ENCODE assay signal across 28 cellular contexts in the genomic region with DNA sequence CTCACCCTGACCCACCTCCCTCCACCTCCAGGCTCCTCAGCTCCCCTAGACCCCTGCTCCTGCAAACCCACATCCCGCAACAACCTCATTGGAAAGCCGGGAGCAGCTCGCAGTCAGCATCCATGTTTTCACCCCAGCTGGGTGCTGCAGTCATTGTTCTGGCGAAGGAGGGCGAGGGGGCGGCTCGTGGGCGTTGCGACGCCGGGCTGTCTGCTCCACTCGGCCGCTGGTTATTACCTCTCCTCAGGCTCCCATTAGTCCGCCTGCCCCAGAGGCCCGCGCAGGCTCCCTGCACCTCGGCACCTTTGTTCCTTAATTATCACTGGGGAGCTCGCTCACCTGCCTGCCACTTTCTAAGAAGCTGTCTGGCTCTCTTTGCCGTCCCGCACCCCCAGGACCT. TPM values are rescaled to one million over a fixed set of nuclear protein-coding genes. Genes with fewer than 3 reads are reported as not detected.
A peak's percentile ranks its signal among the peaks of the same experiment; 100 is the strongest.
DNase-seq lines count a peak whose midpoint lies in the region; ATAC-seq lines count a peak whose summit lies in the region.
"Had no signal": no experiment of that assay in that cellular context is flagged by ENCODE, and none has a peak within 500 bp of the region (broad histone marks: within the 10 kb centered on the region; RNA-seq: fewer than 3 reads in every experiment).

No MANE protein-coding gene starts in this region.

- ATAC-seq in GM18517 (IDR thresholded peaks at IDR 0.05; ENCODE audit: unreplicated experiment), result no peak
- ATAC-seq in HG03342 (IDR thresholded peaks at IDR 0.05; ENCODE audit: unreplicated experiment), result no peak
- ATAC-seq: GM12878, Right ventricle myocardium inferior had no signal

- no peaks in the 10 kb centered on the region; the same call in 1 of the 2 replicates for H3K27me3 ChIP-seq in H7 (ENCODE audit: control insufficient read depth, insufficient read depth, low read length)

- DNase-seq in H7 (peak; percentile 85), NCI-H1417 (lab: John Stamatoyannopoulos, UW) (peak in 2 of 3 experiments; percentile 88 to 95), SK-N-DZ (ENCODE audit: low spot score) (peak; percentile 47), left kidney (ENCODE audit: low read depth, low spot score) (peak; percentile 76), SHP77 (lab: John Stamatoyannopoulos, UW) (no peak), AG08395 (ENCODE audit: low spot score) (no peak)
- DNase-seq: activated CD4-positive, alpha-beta T cell treated with anti-CD3 and anti-CD28 coated beads, Interleukin-2, amount 50 U/mL, for 1 hour; activated CD8-positive, alpha-beta memory T cell treated with anti-CD3 and anti-CD28 coated beads, Interleukin-2, amount 50 U/mL, for 4 hours; activated naive CD8-positive, alpha-beta T cell treated with anti-CD3 and anti-CD28 coated beads, Interleukin-2, amount 10 ng/mL, durations not matched to agents 7 days and 5 days; brain microvascular endothelial cell; CD4-positive, alpha-beta T cell; NCI-H1930; NCI-H526; spleen; stimulated activated CD4-positive, alpha-beta T cell treated with anti-CD3 and anti-CD28 coated beads, Interleukin-4, amount 100 ng/mL, for 24 hours; tibial artery had no signal

- H3K36me3 ChIP-seq in H7 (replicated peaks; ENCODE audit: control insufficient read depth, insufficient read depth, low read length), result no peaks in the 10 kb centered on the region
- H3K36me3 ChIP-seq: brain microvascular endothelial cell, HAP-1, neutrophil, spleen, tibial artery had no signal

- H3K4me3 ChIP-seq in H7 (ENCODE audit: insufficient read depth, low read depth, low read length), result no peak overlapping the region
- H3K4me3 ChIP-seq: GM12878, HAP-1, spleen, tibial artery had no signal

RNA-seq across cellular contexts. Expression of gene DLX4, which starts 24.5 kb away (rescaled TPM):
- total RNA-seq in H7 (2014; rRNA removed; shearing (Covaris generic)), result 1.0 and 1.1 TPM in 2 replicates
- 0.17 TPM in 1 of 2 replicates, not detected in the other for polyA plus RNA-seq in SK-N-DZ (2014; cell fraction: cytosol; rRNA removed)
- polyA plus RNA-seq in SK-N-DZ (2014; cell fraction: nucleus; rRNA removed), result 0.84 and 1.9 TPM in 2 replicates
- total RNA-seq: activated T-helper 2 cell treated with anti-CD3 and anti-CD28 coated beads, Interferon-gamma antibody, Interleukin-2, Interleukin-4, amounts not matched to agents 10 μg/mL and 5 μg/mL and 100 μg/mL, durations not matched to agents 14 hours and 24 hours and 36 hours; fibroblast of lung; mucosa of gallbladder; Right ventricle myocardium inferior; T-helper 1 cell treated with Interleukin-12 subunit alpha and Interleukin-12 subunit beta and Interleukin-4 antibody, amounts not matched to agents 30 ng/mL and 1 ng/mL, for 36 hours had no signal
- polyA plus RNA-seq: fibroblast of lung had no signal

RNA-seq across cellular contexts. Expression of gene DLX3, which starts 50.6 kb away (rescaled TPM):
- total RNA-seq in H7 (2014; rRNA removed; shearing (Covaris generic)), result not detected in 2 replicates
- not detected in 2 replicates for polyA plus RNA-seq in SK-N-DZ (2014; cell fraction: cytosol; rRNA removed)
- polyA plus RNA-seq in SK-N-DZ (2014; cell fraction: nucleus; rRNA removed), result not detected in 2 replicates
- total RNA-seq: activated naive CD8-positive, alpha-beta T cell treated with anti-CD3 and anti-CD28 coated beads, Interleukin-2, amount 10 ng/mL, durations not matched to agents 7 days and 5 days; activated T-helper 2 cell treated with anti-CD3 and anti-CD28 coated beads, Interferon-gamma antibody, Interleukin-2, Interleukin-4, amounts not matched to agents 10 μg/mL and 5 μg/mL and 100 μg/mL, durations not matched to agents 14 hours and 24 hours and 36 hours; CD4-positive, alpha-beta T cell; fibroblast of lung; GM12878; OCI-LY7; Right ventricle myocardium inferior; spleen; T-helper 1 cell treated with Interleukin-12 subunit alpha and Interleukin-12 subunit beta and Interleukin-4 antibody, amounts not matched to agents 30 ng/mL and 1 ng/mL, for 36 hours had no signal
- polyA plus RNA-seq: AG04450, fibroblast of lung, GM12878 had no signal

Comparison
In these comparisons a context has a peak if more than half of its experiments do, and no peak if none do; other contexts are left out.
1. DNase-seq: peak in H7 (single experiment), NCI-H1417 (2 of 3), SK-N-DZ (single experiment) and left kidney (single experiment); none in SHP77 (0 of 2) and AG08395 (single experiment).